ENCODE assay signal across 8 cellular contexts in the genomic region with DNA sequence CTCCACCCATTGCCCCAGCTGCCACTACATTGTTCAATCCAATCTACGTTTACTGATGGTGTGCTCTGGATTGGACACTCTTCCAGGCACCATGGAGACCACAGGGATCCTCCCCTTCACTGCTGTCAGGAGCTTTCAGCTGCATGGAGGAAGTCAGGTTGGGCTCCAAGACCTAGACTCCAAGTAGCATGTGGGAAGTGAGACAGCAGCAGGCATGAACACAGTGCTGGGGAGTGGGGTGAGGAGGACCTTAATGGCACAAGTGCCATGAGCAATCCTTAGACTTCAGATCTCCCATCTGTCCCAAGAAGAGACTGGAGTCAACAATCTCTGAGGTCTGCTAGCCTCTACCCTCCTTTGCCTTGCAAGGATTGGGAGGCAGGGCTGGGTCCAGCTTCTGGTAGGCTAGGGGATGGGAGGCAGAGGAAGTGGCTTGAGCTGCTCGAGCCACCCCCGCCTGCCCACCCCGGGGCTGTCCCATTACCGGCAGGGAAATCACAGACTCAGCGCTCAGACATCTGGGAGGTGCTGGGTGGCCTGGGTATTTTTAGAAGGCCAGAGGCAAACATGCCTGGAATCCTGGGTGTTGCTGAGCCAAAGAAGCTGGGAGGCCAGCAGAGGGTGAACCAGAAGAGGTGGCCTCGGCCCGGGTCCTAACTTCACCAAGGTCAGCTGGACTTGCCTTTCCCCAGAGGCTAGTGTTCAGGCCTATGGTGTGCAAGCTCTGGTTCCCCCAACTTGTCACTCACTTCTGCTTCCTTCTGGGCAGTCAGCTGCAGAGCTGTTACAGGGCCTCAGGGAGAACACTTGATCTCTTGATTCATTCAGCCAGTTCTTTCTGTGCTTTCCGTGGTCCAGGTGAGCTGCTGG. TPM values are rescaled to one million over a fixed set of nuclear protein-coding genes. Genes with fewer than 3 reads are reported as not detected.
DNase-seq lines count a peak whose midpoint lies in the region; ATAC-seq and TF ChIP-seq lines count a peak whose summit lies in the region.

No MANE protein-coding gene starts in this region.

- H3K27ac ChIP-seq in A673 (ENCODE audit: low read depth, low read length, poor library complexity, severe bottlenecking) = no peak overlapping the region

- no peak overlapping the region for H3K27ac Mint-ChIP-seq in activated naive CD8-positive, alpha-beta T cell treated with anti-CD3 and anti-CD28 coated beads, Interleukin-2, amount 50 U/mL, for 24 hours
- H3K27ac Mint-ChIP-seq in activated naive CD8-positive, alpha-beta T cell treated with anti-CD3 and anti-CD28 coated beads for 36 hours = no peak overlapping the region
- peak overlapping the region; percentile 19 for H3K27ac Mint-ChIP-seq in nephron progenitor cell

- no peaks in the 10 kb centered on the region for H3K4me1 ChIP-seq in A673 (ENCODE audit: insufficient read depth, low read length, poor library complexity, severe bottlenecking)

- H3K4me3 Mint-ChIP-seq in activated naive CD8-positive, alpha-beta T cell treated with anti-CD3 and anti-CD28 coated beads, Interleukin-2, amount 50 U/mL, for 24 hours = peak overlapping the region; percentile 46
- no peak overlapping the region for H3K4me3 Mint-ChIP-seq in activated naive CD8-positive, alpha-beta T cell treated with anti-CD3 and anti-CD28 coated beads for 36 hours
- H3K4me3 Mint-ChIP-seq in nephron progenitor cell = no peak overlapping the region

- no peaks in the 10 kb centered on the region for H3K9me3 ChIP-seq in A673 (ENCODE audit: low read depth, low read length, poor library complexity, severe bottlenecking)

- intact Hi-C loops in A673 (cut with micrococcal nuclease; ENCODE audit: unreplicated experiment) = loop anchor here (1.0 kb wide), 1 partner anchor 41 kb away; no protein-coding TSS in a partner anchor

- POLR2A ChIA-PET in A673 (lab: Charles Lee; ENCODE audit: low non-redundant PET) = interaction anchor here (0.5 kb wide), 1 partner anchor 313 kb away, joined by 5 read pairs; no protein-coding TSS in a partner anchor

- no peak overlapping the region for H3K4me3 ChIP-seq in choroid plexus epithelial cell (ENCODE audit: low read depth, low read length)
- H3K4me3 ChIP-seq in A673 (ENCODE audit: low read depth, low read length, poor library complexity, severe bottlenecking) = no peak overlapping the region

- CTCF ChIA-PET in A673 (lab: Charles Lee) = no interaction called here

- BruUV-seq in A673 (replicated peaks; lab: Mats Ljungman, UMichigan) = no TSS peak

- peak; percentile 20 for ATAC-seq in activated naive CD8-positive, alpha-beta T cell treated with anti-CD3 and anti-CD28 coated beads, Interleukin-2, amount 50 U/mL, for 24 hours

- peaks cover 54% of the 10 kb centered on the region for H3K4me1 Mint-ChIP-seq in activated naive CD8-positive, alpha-beta T cell treated with anti-CD3 and anti-CD28 coated beads, Interleukin-2, amount 50 U/mL, for 24 hours
- H3K4me1 Mint-ChIP-seq in activated naive CD8-positive, alpha-beta T cell treated with anti-CD3 and anti-CD28 coated beads for 36 hours = peaks cover 42% of the 10 kb centered on the region
- peaks cover 51% of the 10 kb centered on the region for H3K4me1 Mint-ChIP-seq in nephron progenitor cell

- H3K27me3 ChIP-seq in A673 (replicated peaks; ENCODE audit: insufficient read depth, low read depth, low read length, poor library complexity) = no peaks in the 10 kb centered on the region

- no peaks in the 10 kb centered on the region for H3K27me3 Mint-ChIP-seq in activated naive CD8-positive, alpha-beta T cell treated with anti-CD3 and anti-CD28 coated beads, Interleukin-2, amount 50 U/mL, for 24 hours
- no peaks in the 10 kb centered on the region for H3K27me3 Mint-ChIP-seq in activated naive CD8-positive, alpha-beta T cell treated with anti-CD3 and anti-CD28 coated beads for 36 hours
- H3K27me3 Mint-ChIP-seq in nephron progenitor cell (ENCODE audit: low read depth, poor library complexity) = peaks cover 8% of the 10 kb centered on the region

- H3K9me3 Mint-ChIP-seq in activated naive CD8-positive, alpha-beta T cell treated with anti-CD3 and anti-CD28 coated beads, Interleukin-2, amount 50 U/mL, for 24 hours = no peaks in the 10 kb centered on the region
- H3K9me3 Mint-ChIP-seq in activated naive CD8-positive, alpha-beta T cell treated with anti-CD3 and anti-CD28 coated beads for 36 hours = no peaks in the 10 kb centered on the region
- H3K9me3 Mint-ChIP-seq in nephron progenitor cell = no peaks in the 10 kb centered on the region

- no peaks in the 10 kb centered on the region for H3K36me3 Mint-ChIP-seq in activated naive CD8-positive, alpha-beta T cell treated with anti-CD3 and anti-CD28 coated beads, Interleukin-2, amount 50 U/mL, for 24 hours (ENCODE audit: low read depth)
- H3K36me3 Mint-ChIP-seq in activated naive CD8-positive, alpha-beta T cell treated with anti-CD3 and anti-CD28 coated beads for 36 hours = no peaks in the 10 kb centered on the region
- no peaks in the 10 kb centered on the region for H3K36me3 Mint-ChIP-seq in nephron progenitor cell (ENCODE audit: low read depth)

- no peaks in the 10 kb centered on the region for H3K36me3 ChIP-seq in A673 (ENCODE audit: insufficient read depth, low read length, poor library complexity, severe bottlenecking)

- TF ChIP-seq CTCF in choroid plexus epithelial cell (conservative IDR thresholded peaks at IDR 0.05; ENCODE audit: low read depth, low read length) (no peak), nephron progenitor cell (IDR thresholded peaks at IDR 0.05) (no peak), A673 (conservative IDR thresholded peaks at IDR 0.05; ENCODE audit: low read depth, low read length) (no peak)

- no peak for DNase-seq in activated naive CD8-positive, alpha-beta T cell treated with anti-CD3 and anti-CD28 coated beads, Interleukin-2, amount 50 U/mL, for 24 hours
- no peak for DNase-seq in activated naive CD8-positive, alpha-beta T cell treated with anti-CD3 and anti-CD28 coated beads for 36 hours
- DNase-seq in HS-27A (ENCODE audit: low read depth) (peak; percentile 83), choroid plexus epithelial cell (ENCODE audit: low read depth) (peak; percentile 75), nephron progenitor cell (no peak), dermis blood vessel endothelial cell (no peak), A673 (ENCODE audit: low spot score) (no peak), NCI-H82 (lab: John Stamatoyannopoulos, UW) (no peak)

RNA-seq across cellular contexts. Expression of gene FCHSD2, which starts 15.3 kb away (rescaled TPM):
- 10 to 100 TPM; 19.9 to 22.6 TPM for total RNA-seq in activated naive CD8-positive, alpha-beta T cell treated with anti-CD3 and anti-CD28 coated beads for 36 hours
- total RNA-seq in dermis blood vessel endothelial cell = 18.0 and 27.6 TPM in 2 replicates
- 40.0 and 44.7 TPM in 2 replicates for total RNA-seq in A673 (2021)

Comparison
In these comparisons a context has a peak if more than half of its experiments do, and no peak if none do; other contexts are left out.
1. DNase-seq: peak in HS-27A (single experiment) and choroid plexus epithelial cell (single experiment); none in activated naive CD8-positive, alpha-beta T cell treated with anti-CD3 and anti-CD28 coated beads, Interleukin-2, amount 50 U/mL, for 24 hours (single experiment), activated naive CD8-positive, alpha-beta T cell treated with anti-CD3 and anti-CD28 coated beads for 36 hours (single experiment), nephron progenitor cell (single experiment), dermis blood vessel endothelial cell (single experiment), A673 (single experiment) and NCI-H82 (single experiment).